1 cellular context compared by ENCODE assay signal in genomic region chr14:54512393-54512792, GRCh38.
TF ChIP-seq lines count a peak whose summit lies in the region.

No MANE protein-coding gene starts in this region.

TF ChIP-seq in endothelial cell of umbilical vein, 7 proteins besides CTCF, POLR2A, EP300 and RAD21:
- TF ChIP-seq EZH2 (IDR thresholded peaks at IDR 0.05; ENCODE audit: borderline replicate concordance, low read depth, low read length, severe bottlenecking) (no peak), POLR2AphosphoS5 (IDR thresholded peaks at IDR 0.05; ENCODE audit: insufficient read depth, low read depth, low read length) (no peak), MAX (IDR thresholded peaks at IDR 0.05; ENCODE audit: insufficient read depth, insufficient read length) (no peak), JUN (IDR thresholded peaks at IDR 0.05; ENCODE audit: borderline replicate concordance, insufficient read depth, insufficient read length, low read depth) (no peak)
